12 cellular contexts compared by ENCODE assay signal in the genomic region with DNA sequence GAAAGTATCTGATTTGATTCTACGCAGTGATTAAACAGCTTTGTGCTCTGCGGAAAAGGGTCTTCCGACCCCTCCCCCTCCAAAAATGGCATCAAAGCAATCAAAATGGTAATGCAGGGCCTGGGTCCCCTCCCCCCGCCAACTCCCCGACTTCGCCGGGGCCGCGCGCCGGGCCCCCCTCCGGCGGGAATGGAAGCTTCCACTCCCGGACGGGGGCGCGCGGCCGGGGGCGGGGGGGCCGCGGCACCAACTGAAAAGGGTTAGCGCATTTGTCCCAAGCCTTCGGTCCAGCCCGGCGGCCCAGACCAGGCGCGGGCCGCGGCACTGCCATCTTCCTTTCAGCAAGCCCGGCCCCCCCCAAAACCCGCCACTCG. TPM values are rescaled to one million over a fixed set of nuclear protein-coding genes. Genes with fewer than 3 reads are reported as not detected.
DNase-seq lines count a peak whose midpoint lies in the region; ATAC-seq, FAIRE-seq and TF ChIP-seq lines count a peak whose summit lies in the region.
"Had no signal": no experiment of that assay in that cellular context is flagged by ENCODE, and none has a peak within 500 bp of the region (broad histone marks: within the 10 kb centered on the region; RNA-seq: fewer than 3 reads in every experiment).

No MANE protein-coding gene starts in this region.

- H3K79me2 ChIP-seq in H9 (ENCODE audit: insufficient read depth, low read length) (peaks cover 41% of the 10 kb centered on the region; the same call in 1 of the 2 replicates), astrocyte (ENCODE audit: insufficient read depth, low read length) (peaks cover 11% of the 10 kb centered on the region)

- WGBS in H9 (ENCODE audit: extremely low coverage, insufficient read length, low lambda C conversion rate), result no CpG with 5 or more reads among the region's 33 CpGs

- H3K4me2 ChIP-seq in H9 (ENCODE audit: insufficient read depth, insufficient read length, low read length) (peak overlapping the region; percentile 62), astrocyte (ENCODE audit: low read length) (peak overlapping the region; percentile 68)

- H3K23ac ChIP-seq in H9 (ENCODE audit: insufficient read length, low read depth, low read length), result no peak overlapping the region

- H3K27me3 Mint-ChIP-seq in H9 (ENCODE audit: low read depth) (peaks cover 6% of the 10 kb centered on the region), astrocyte (ENCODE audit: low read depth, unreplicated experiment) (no peaks in the 10 kb centered on the region)

- no peak overlapping the region for H4K8ac ChIP-seq in H9 (replicated peaks; ENCODE audit: insufficient read length, low read depth, low read length)

- H3K4ac ChIP-seq in H9 (ENCODE audit: low read depth, low read length), result no peak overlapping the region

- TF ChIP-seq CTCF in H9 (conservative IDR thresholded peaks at IDR 0.05), result no peak
- no peak for TF ChIP-seq CTCF in astrocyte (IDR thresholded peaks at IDR 0.05; ENCODE audit: insufficient read depth, low read depth, low read length)
- no peak for TF ChIP-seq CTCF in gastrocnemius medialis (IDR thresholded peaks at IDR 0.05 in 4 of 5, conservative IDR thresholded peaks at IDR 0.05 in 1 of 5)

- H3K27ac ChIP-seq in H9 (ENCODE audit: insufficient read length, low read depth, low read length) (no peak overlapping the region), astrocyte (ENCODE audit: low read depth, low read length) (no peak overlapping the region), gastrocnemius medialis (peak overlapping the region in 1 of 4 donors; percentile 37)
- H3K27ac ChIP-seq: epithelial cell of prostate had no signal

- H3K9ac ChIP-seq in H9 (ENCODE audit: extremely low read depth, insufficient read length, low read length) (peak overlapping the region; percentile 62), astrocyte (ENCODE audit: low read length) (peak overlapping the region; percentile 40)

- H3K4me3 ChIP-seq in astrocyte (ENCODE audit: insufficient read depth, low read depth, low read length) (peak overlapping the region; percentile 42), gastrocnemius medialis (peak overlapping the region; percentile 21 to 54 (median 44))

- H3K56ac ChIP-seq in H9 (ENCODE audit: insufficient read length, low read depth, low read length), result no peak overlapping the region

- no peak overlapping the region for H4K5ac ChIP-seq in H9 (ENCODE audit: insufficient read length, low read depth, low read length)

- H3K4me3 Mint-ChIP-seq in H9, result peak overlapping the region; percentile 76 to 91
- peak overlapping the region; percentile 93 for H3K4me3 Mint-ChIP-seq in astrocyte (ENCODE audit: unreplicated experiment)

- H3T11ph ChIP-seq in H9 (ENCODE audit: low read length), result no peak overlapping the region

- H3K18ac ChIP-seq in H9 (ENCODE audit: insufficient read length, low read depth, low read length), result no peak overlapping the region

- H2BK15ac ChIP-seq in H9 (ENCODE audit: low read depth, low read length), result no peak overlapping the region

- FAIRE-seq in astrocyte (lab: Jason Lieb, UNC), result no peak

- H2BK5ac ChIP-seq in H9 (ENCODE audit: insufficient read length, low read length), result no peak overlapping the region

- H3K36me3 ChIP-seq in astrocyte (ENCODE audit: insufficient read depth, low read length), result no peaks in the 10 kb centered on the region
- no peaks in the 10 kb centered on the region for H3K36me3 ChIP-seq in gastrocnemius medialis

- peaks cover 10% of the 10 kb centered on the region; the same call in 1 of the 2 replicates for H3K4me1 ChIP-seq in H9 (ENCODE audit: insufficient read depth, low read length)
- peaks cover 8% of the 10 kb centered on the region for H3K4me1 ChIP-seq in astrocyte (ENCODE audit: insufficient read depth, low read length)
- H3K4me1 ChIP-seq in gastrocnemius medialis, result peaks cover 12 to 28% of the 10 kb centered on the region in 2 donors

- H4K91ac ChIP-seq in H9 (ENCODE audit: insufficient read length, low read depth, low read length), result no peak overlapping the region

- H2BK20ac ChIP-seq in H9 (ENCODE audit: low read depth, low read length, poor library complexity, severe bottlenecking), result no peak overlapping the region

- peaks cover 51 to 56% of the 10 kb centered on the region in 2 experiments for H3K4me1 Mint-ChIP-seq in H9
- H3K4me1 Mint-ChIP-seq in astrocyte (ENCODE audit: low read depth, unreplicated experiment), result peaks cover 16% of the 10 kb centered on the region

- in situ Hi-C loops in gastrocnemius medialis (cut with MboI; ENCODE audit: low sequenced_read_pairs in 4 of 4), result no loop called here

- no peak for TF ChIP-seq POLR2A in gastrocnemius medialis (IDR thresholded peaks at IDR 0.05)

- H3K14ac ChIP-seq in H9 (ENCODE audit: insufficient read depth, low read length), result no peak overlapping the region

- no peak overlapping the region for H2AK5ac ChIP-seq in H9 (ENCODE audit: insufficient read length, low read length)

- H2BK120ac ChIP-seq in H9 (ENCODE audit: low read depth, low read length, poor library complexity, severe bottlenecking), result no peak overlapping the region

- no peak overlapping the region for H2BK12ac ChIP-seq in H9 (ENCODE audit: insufficient read length, low read depth, low read length)

- H3K27me3 ChIP-seq in H9 (ENCODE audit: insufficient read depth, low read length), result no peaks in the 10 kb centered on the region
- H3K27me3 ChIP-seq in astrocyte (ENCODE audit: insufficient read depth, low read length), result peaks cover 37% of the 10 kb centered on the region
- H3K27me3 ChIP-seq in gastrocnemius medialis, result peaks cover 54 to 62% (median 60%) of the 10 kb centered on the region in 3 donors

- peaks cover 0 to 2% of the 10 kb centered on the region in 2 experiments; a peak in 1 of 5 replicates for H3K9me3 Mint-ChIP-seq in H9
- H3K9me3 Mint-ChIP-seq in astrocyte (ENCODE audit: unreplicated experiment), result no peaks in the 10 kb centered on the region

- intact Hi-C loops in gastrocnemius medialis (cut with DNase I; ENCODE audit: low total_unique reads), result no loop called here

- ATAC-seq in gastrocnemius medialis (no peak), GM18907 (IDR thresholded peaks at IDR 0.05; ENCODE audit: unreplicated experiment) (no peak), GM18517 (IDR thresholded peaks at IDR 0.05; ENCODE audit: unreplicated experiment) (no peak)

- no peaks in the 10 kb centered on the region for H3K9me3 ChIP-seq in H9 (ENCODE audit: control insufficient read depth, low read depth, low read length)
- no peaks in the 10 kb centered on the region for H3K9me3 ChIP-seq in astrocyte (ENCODE audit: insufficient read depth, low read depth, low read length)
- no peaks in the 10 kb centered on the region for H3K9me3 ChIP-seq in gastrocnemius medialis

- peaks cover 11% of the 10 kb centered on the region for H3K23me2 ChIP-seq in H9 (ENCODE audit: insufficient read length, low read depth, low read length, poor library complexity, severe bottlenecking)

- H3K36me3 Mint-ChIP-seq in H9 (ENCODE audit: insufficient read depth in 1 of 3, low read depth in 3 of 3) (peaks cover 36 to 42% (median 40%) of the 10 kb centered on the region in 3 experiments), astrocyte (ENCODE audit: low read depth, unreplicated experiment) (peaks cover under 1% of the 10 kb centered on the region)

- H4K20me1 ChIP-seq in H9 (ENCODE audit: control insufficient read depth, insufficient read depth, insufficient read length) (no peaks in the 10 kb centered on the region), astrocyte (ENCODE audit: insufficient read depth, low read length) (peaks cover 13% of the 10 kb centered on the region)

- no peak for DNase-seq in H9
- DNase-seq in astrocyte (ENCODE audit: low read depth), result no peak
- peak; percentile 19 for DNase-seq in inferior parietal cortex (ENCODE audit: extremely low spot score)
- DNase-seq in gastrocnemius medialis, result no peak
- no peak for DNase-seq in mucosa of gallbladder (ENCODE audit: low spot score)
- DNase-seq in NCI-H345 (lab: John Stamatoyannopoulos, UW), result no peak
- DNase-seq: activated CD4-positive, alpha-beta T cell treated with anti-CD3 and anti-CD28 coated beads, Interleukin-2, amount 50 U/mL, for 1 hour; EL; NCI-H774 had no signal

- H2AFZ ChIP-seq in H9 (ENCODE audit: low read length) (no peak overlapping the region), astrocyte (ENCODE audit: low read depth, low read length) (no peak overlapping the region)

- H3K79me1 ChIP-seq in H9 (ENCODE audit: insufficient read depth, low read depth, low read length, poor library complexity, severe bottlenecking), result peaks cover 3% of the 10 kb centered on the region

- H3K27ac Mint-ChIP-seq in H9, result peak overlapping the region; percentile 87 to 98 (median 96)
- H3K27ac Mint-ChIP-seq in astrocyte (ENCODE audit: unreplicated experiment), result peak overlapping the region; percentile 83

RNA-seq across cellular contexts. Expression of gene PHF21B, which starts 2.9 kb away (rescaled TPM):
- total RNA-seq in H9 (2021), result 54.3 and 60.3 TPM in 2 replicates
- 6.0 and 6.3 TPM in 2 replicates for total RNA-seq in astrocyte
- under 1 TPM in 1 of 4 donors, not detected in 3; 0.07 TPM for total RNA-seq in gastrocnemius medialis
- total RNA-seq in mucosa of gallbladder, result 0.63 TPM
